Comparison of ENCODE assay signal across 17 cellular contexts in the genomic region with DNA sequence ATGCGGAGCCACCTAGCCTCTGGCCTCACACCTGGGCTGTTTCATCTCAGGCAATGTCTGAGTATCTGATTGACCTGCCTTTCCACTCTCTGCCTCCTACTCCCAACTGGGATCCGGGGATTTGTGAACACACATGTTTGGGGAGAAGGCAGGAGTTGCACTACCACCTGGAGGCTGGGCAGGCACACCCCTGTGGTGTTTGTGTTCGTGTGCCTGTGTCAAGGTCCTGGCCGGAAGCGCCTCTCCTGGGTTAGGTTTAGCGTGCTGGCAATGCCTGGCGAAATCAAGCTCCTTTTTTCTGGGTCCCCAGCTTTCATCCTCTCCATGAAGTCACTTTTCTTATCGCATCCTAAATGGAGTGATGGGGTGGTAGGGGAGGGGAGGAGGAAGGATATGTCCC.
DNase-seq lines count a peak whose midpoint lies in the region; ATAC-seq and TF ChIP-seq lines count a peak whose summit lies in the region.
"Had no signal": no experiment of that assay in that cellular context is flagged by ENCODE, and none has a peak within 500 bp of the region (broad histone marks: within the 10 kb centered on the region; RNA-seq: fewer than 3 reads in every experiment).

No MANE protein-coding gene starts in this region.

- H3K4me1 Mint-ChIP-seq in WTC11, result peaks cover 10% of the 10 kb centered on the region

- no peaks in the 10 kb centered on the region; the same call in none of the 2 replicates for H3K27me3 Mint-ChIP-seq in WTC11 (ENCODE audit: low read depth)

- no peaks in the 10 kb centered on the region for H3K36me3 Mint-ChIP-seq in WTC11
- H3K36me3 Mint-ChIP-seq: CD8-positive, alpha-beta T cell had no signal

- no peak for TF ChIP-seq EP300 in stomach (IDR thresholded peaks at IDR 0.05)

- H3K4me3 ChIP-seq in mucosa of descending colon (no peak overlapping the region), stomach (no peak overlapping the region)
- H3K4me3 ChIP-seq: A549, K562 had no signal

- H3K4me1 ChIP-seq in mucosa of descending colon (ENCODE audit: low read depth), result peaks cover 9% of the 10 kb centered on the region
- no peaks in the 10 kb centered on the region for H3K4me1 ChIP-seq in stomach
- H3K4me1 ChIP-seq: BE2C had no signal

- peak; percentile 64 for DNase-seq in NCI-H146 (lab: John Stamatoyannopoulos, UW)
- DNase-seq in WTC11 (ENCODE audit: low spot score), result no peak
- DNase-seq in mucosa of descending colon, result peak; percentile 72 to 80 (median 72)
- peak; percentile 57 for DNase-seq in stomach
- DNase-seq in GOT3 (lab: John Stamatoyannopoulos, UW), result no peak
- no peak for DNase-seq in NCI-H82 treated with DMSO at 0.1 percent for 48 hours (lab: John Stamatoyannopoulos, UW; ENCODE audit: unreplicated experiment)
- DNase-seq: BE2C; CD8-positive, alpha-beta T cell; COR-L47; HCEC 1CT; HFFc6 had no signal

- H3K9me3 ChIP-seq in mucosa of descending colon (no peaks in the 10 kb centered on the region), stomach (no peaks in the 10 kb centered on the region)
- H3K9me3 ChIP-seq: A549, BE2C had no signal

- H3K27ac ChIP-seq in stomach, result peak overlapping the region in 1 of 5 donors; percentile 4
- H3K27ac ChIP-seq: A549, C4-2B, HL-60 had no signal

- 0 out of 2 replicates have a peak, but pooled peaks cover 3% of the 10 kb centered on the region for H3K9me3 Mint-ChIP-seq in WTC11
- H3K9me3 Mint-ChIP-seq: CD8-positive, alpha-beta T cell; HFFc6 had no signal

- H3K36me3 ChIP-seq in mucosa of descending colon (ENCODE audit: low read depth) (no peaks in the 10 kb centered on the region), stomach (no peaks in the 10 kb centered on the region)
- H3K36me3 ChIP-seq: BE2C had no signal

- ATAC-seq in WTC11 (peak; percentile 67), mucosa of descending colon (peak; percentile 98), GM19328 (IDR thresholded peaks at IDR 0.05; ENCODE audit: unreplicated experiment) (no peak), HG03520 (IDR thresholded peaks at IDR 0.05; ENCODE audit: unreplicated experiment) (no peak)
- ATAC-seq: A549; CD8-positive, alpha-beta T cell; K562 had no signal

- CTCF ChIA-PET in WTC11 (lab: Charles Lee), result interaction anchor here (0.6 to 1.5 kb wide), 5 partner anchors 40 to 91 kb away, joined by 3 to 10 read pairs (median 3); no protein-coding TSS in a partner anchor

- intact Hi-C loops in mucosa of descending colon (cut with DNase I, micrococcal nuclease), result no loop called here
- intact Hi-C loops in stomach (cut with DNase I; ENCODE audit: low total_unique reads), result no loop called here

- H3K27ac Mint-ChIP-seq in WTC11, result no peak overlapping the region
- H3K27ac Mint-ChIP-seq: CD8-positive, alpha-beta T cell; HFFc6 had no signal

- WGBS in stomach, 5 donors, result 32 to 64% (median 49%) methylated on average over 8 of the region's 8 CpGs

- POLR2A ChIA-PET in WTC11 (lab: Charles Lee), result interaction anchor here (0.5 to 0.6 kb wide), 2 partner anchors 28 to 59 kb away, joined by 3 to 5 read pairs; no protein-coding TSS in a partner anchor

- TF ChIP-seq CTCF in WTC11 (IDR thresholded peaks at IDR 0.05) (no peak), mucosa of descending colon (IDR thresholded peaks at IDR 0.05) (no peak), stomach (IDR thresholded peaks at IDR 0.05) (peak in 1 of 7 experiments; percentile 13)

- H3K27me3 ChIP-seq in stomach, result no peaks in the 10 kb centered on the region
- H3K27me3 ChIP-seq: BE2C had no signal

- H3K4me3 Mint-ChIP-seq in WTC11, result no peak overlapping the region
- H3K4me3 Mint-ChIP-seq: CD8-positive, alpha-beta T cell; HFFc6 had no signal

- TF ChIP-seq POLR2A in stomach (IDR thresholded peaks at IDR 0.05), result no peak

TF ChIP-seq in WTC11, 78 proteins besides CTCF, POLR2A, EP300 and RAD21:
- TF ChIP-seq TCF7 (CRISPR knock-in tag; IDR thresholded peaks at IDR 0.05; ENCODE audit: low read depth), result no peak
- no peak for TF ChIP-seq HMGA2 (CRISPR knock-in tag; IDR thresholded peaks at IDR 0.05)
- TF ChIP-seq, protein P1, sequence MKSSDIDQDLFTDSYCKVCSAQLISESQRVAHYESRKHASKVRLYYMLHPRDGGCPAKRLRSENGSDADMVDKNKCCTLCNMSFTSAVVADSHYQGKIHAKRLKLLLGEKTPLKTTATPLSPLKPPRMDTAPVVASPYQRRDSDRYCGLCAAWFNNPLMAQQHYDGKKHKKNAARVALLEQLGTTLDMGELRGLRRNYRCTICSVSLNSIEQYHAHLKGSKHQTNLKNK (CRISPR knock-in tag; IDR thresholded peaks at IDR 0.05), result no peak
- TF ChIP-seq, protein P2, sequence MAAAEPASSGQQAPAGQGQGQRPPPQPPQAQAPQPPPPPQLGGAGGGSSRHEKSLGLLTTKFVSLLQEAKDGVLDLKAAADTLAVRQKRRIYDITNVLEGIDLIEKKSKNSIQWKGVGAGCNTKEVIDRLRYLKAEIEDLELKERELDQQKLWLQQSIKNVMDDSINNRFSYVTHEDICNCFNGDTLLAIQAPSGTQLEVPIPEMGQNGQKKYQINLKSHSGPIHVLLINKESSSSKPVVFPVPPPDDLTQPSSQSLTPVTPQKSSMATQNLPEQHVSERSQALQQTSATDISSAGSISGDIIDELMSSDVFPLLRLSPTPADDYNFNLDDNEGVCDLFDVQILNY (CRISPR knock-in tag; IDR thresholded peaks at IDR 0.05), result no peak
- no peak for TF ChIP-seq RELA (CRISPR knock-in tag; IDR thresholded peaks at IDR 0.05; ENCODE audit: borderline replicate concordance)
- no peak for TF ChIP-seq ZNF232 (CRISPR knock-in tag; IDR thresholded peaks at IDR 0.05)
- TF ChIP-seq, protein P3, sequence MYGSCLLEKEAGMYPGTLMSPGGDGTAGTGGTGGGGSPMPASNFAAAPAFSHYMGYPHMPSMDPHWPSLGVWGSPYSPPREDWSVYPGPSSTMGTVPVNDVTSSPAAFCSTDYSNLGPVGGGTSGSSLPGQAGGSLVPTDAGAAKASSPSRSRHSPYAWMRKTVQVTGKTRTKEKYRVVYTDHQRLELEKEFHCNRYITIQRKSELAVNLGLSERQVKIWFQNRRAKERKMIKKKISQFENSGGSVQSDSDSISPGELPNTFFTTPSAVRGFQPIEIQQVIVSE (CRISPR knock-in tag; IDR thresholded peaks at IDR 0.05; ENCODE audit: borderline replicate concordance), result no peak
- no peak for TF ChIP-seq JAZF1 (CRISPR knock-in tag; IDR thresholded peaks at IDR 0.05)
- TF ChIP-seq, protein P4, sequence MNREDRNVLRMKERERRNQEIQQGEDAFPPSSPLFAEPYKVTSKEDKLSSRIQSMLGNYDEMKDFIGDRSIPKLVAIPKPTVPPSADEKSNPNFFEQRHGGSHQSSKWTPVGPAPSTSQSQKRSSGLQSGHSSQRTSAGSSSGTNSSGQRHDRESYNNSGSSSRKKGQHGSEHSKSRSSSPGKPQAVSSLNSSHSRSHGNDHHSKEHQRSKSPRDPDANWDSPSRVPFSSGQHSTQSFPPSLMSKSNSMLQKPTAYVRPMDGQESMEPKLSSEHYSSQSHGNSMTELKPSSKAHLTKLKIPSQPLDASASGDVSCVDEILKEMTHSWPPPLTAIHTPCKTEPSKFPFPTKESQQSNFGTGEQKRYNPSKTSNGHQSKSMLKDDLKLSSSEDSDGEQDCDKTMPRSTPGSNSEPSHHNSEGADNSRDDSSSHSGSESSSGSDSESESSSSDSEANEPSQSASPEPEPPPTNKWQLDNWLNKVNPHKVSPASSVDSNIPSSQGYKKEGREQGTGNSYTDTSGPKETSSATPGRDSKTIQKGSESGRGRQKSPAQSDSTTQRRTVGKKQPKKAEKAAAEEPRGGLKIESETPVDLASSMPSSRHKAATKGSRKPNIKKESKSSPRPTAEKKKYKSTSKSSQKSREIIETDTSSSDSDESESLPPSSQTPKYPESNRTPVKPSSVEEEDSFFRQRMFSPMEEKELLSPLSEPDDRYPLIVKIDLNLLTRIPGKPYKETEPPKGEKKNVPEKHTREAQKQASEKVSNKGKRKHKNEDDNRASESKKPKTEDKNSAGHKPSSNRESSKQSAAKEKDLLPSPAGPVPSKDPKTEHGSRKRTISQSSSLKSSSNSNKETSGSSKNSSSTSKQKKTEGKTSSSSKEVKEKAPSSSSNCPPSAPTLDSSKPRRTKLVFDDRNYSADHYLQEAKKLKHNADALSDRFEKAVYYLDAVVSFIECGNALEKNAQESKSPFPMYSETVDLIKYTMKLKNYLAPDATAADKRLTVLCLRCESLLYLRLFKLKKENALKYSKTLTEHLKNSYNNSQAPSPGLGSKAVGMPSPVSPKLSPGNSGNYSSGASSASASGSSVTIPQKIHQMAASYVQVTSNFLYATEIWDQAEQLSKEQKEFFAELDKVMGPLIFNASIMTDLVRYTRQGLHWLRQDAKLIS (CRISPR knock-in tag; IDR thresholded peaks at IDR 0.05; ENCODE audit: borderline replicate concordance), result no peak
- no peak for TF ChIP-seq TP53 (CRISPR knock-in tag; IDR thresholded peaks at IDR 0.05)
- no peak for TF ChIP-seq ZNF138 (CRISPR knock-in tag; conservative IDR thresholded peaks at IDR 0.05)
- TF ChIP-seq TEAD1 (CRISPR knock-in tag; IDR thresholded peaks at IDR 0.05), result no peak
- no peak for TF ChIP-seq IRF1 (CRISPR knock-in tag; IDR thresholded peaks at IDR 0.05)
- TF ChIP-seq GRHL2 (CRISPR knock-in tag; IDR thresholded peaks at IDR 0.05; ENCODE audit: insufficient replicate concordance, severe bottlenecking), result no peak
- no peak for TF ChIP-seq CBFB (CRISPR knock-in tag; IDR thresholded peaks at IDR 0.05; ENCODE audit: low read depth)

Comparison
In these comparisons a context has a peak if more than half of its experiments do, and no peak if none do; other contexts are left out.
1. DNase-seq: peak in NCI-H146 (single experiment), mucosa of descending colon (3 of 3) and stomach (single experiment); none in WTC11 (single experiment), GOT3 (single experiment) and NCI-H82 treated with DMSO at 0.1 percent for 48 hours (single experiment).
2. ATAC-seq: peak in WTC11 (single experiment) and mucosa of descending colon (single experiment); none in GM19328 (single experiment) and HG03520 (single experiment).